1 cellular context compared by ENCODE assay signal in genomic region chr11:14356342-14356741, GRCh38.
TF ChIP-seq lines count a peak whose summit lies in the region.

No MANE protein-coding gene starts in this region.

TF ChIP-seq in GM12878, 131 proteins besides CTCF, POLR2A, EP300 and RAD21:
- TF ChIP-seq SMAD5 (IDR thresholded peaks at IDR 0.05; ENCODE audit: low read depth) (no peak), ZBTB33 (IDR thresholded peaks at IDR 0.05) (no peak), ZNF207 (IDR thresholded peaks at IDR 0.05; ENCODE audit: borderline replicate concordance) (no peak), CREB1 (IDR thresholded peaks at IDR 0.05; ENCODE audit: low read depth) (no peak), NRF1 (conservative IDR thresholded peaks at IDR 0.05; ENCODE audit: low read depth, low read length) (no peak), RFX5 (IDR thresholded peaks at IDR 0.05; ENCODE audit: low read depth, low read length) (no peak), CBX5 (IDR thresholded peaks at IDR 0.05; ENCODE audit: low read depth) (no peak), E2F8 (IDR thresholded peaks at IDR 0.05; ENCODE audit: low read depth, partially characterized antibody) (no peak), RB1 (IDR thresholded peaks at IDR 0.05; ENCODE audit: borderline replicate concordance) (no peak), NR2C1 (IDR thresholded peaks at IDR 0.05) (no peak), SIN3A (IDR thresholded peaks at IDR 0.05; ENCODE audit: low read depth, low read length) (no peak), NBN (IDR thresholded peaks at IDR 0.05) (no peak), BCLAF1 (IDR thresholded peaks at IDR 0.05) (no peak), CUX1 (IDR thresholded peaks at IDR 0.05; ENCODE audit: insufficient replicate concordance, low read depth, low read length) (no peak)
- TF ChIP-seq, protein P1, sequence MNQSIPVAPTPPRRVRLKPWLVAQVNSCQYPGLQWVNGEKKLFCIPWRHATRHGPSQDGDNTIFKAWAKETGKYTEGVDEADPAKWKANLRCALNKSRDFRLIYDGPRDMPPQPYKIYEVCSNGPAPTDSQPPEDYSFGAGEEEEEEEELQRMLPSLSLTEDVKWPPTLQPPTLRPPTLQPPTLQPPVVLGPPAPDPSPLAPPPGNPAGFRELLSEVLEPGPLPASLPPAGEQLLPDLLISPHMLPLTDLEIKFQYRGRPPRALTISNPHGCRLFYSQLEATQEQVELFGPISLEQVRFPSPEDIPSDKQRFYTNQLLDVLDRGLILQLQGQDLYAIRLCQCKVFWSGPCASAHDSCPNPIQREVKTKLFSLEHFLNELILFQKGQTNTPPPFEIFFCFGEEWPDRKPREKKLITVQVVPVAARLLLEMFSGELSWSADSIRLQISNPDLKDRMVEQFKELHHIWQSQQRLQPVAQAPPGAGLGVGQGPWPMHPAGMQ (IDR thresholded peaks at IDR 0.05; ENCODE audit: borderline replicate concordance): no peak
